8 cellular contexts compared by ENCODE assay signal in the genomic region with DNA sequence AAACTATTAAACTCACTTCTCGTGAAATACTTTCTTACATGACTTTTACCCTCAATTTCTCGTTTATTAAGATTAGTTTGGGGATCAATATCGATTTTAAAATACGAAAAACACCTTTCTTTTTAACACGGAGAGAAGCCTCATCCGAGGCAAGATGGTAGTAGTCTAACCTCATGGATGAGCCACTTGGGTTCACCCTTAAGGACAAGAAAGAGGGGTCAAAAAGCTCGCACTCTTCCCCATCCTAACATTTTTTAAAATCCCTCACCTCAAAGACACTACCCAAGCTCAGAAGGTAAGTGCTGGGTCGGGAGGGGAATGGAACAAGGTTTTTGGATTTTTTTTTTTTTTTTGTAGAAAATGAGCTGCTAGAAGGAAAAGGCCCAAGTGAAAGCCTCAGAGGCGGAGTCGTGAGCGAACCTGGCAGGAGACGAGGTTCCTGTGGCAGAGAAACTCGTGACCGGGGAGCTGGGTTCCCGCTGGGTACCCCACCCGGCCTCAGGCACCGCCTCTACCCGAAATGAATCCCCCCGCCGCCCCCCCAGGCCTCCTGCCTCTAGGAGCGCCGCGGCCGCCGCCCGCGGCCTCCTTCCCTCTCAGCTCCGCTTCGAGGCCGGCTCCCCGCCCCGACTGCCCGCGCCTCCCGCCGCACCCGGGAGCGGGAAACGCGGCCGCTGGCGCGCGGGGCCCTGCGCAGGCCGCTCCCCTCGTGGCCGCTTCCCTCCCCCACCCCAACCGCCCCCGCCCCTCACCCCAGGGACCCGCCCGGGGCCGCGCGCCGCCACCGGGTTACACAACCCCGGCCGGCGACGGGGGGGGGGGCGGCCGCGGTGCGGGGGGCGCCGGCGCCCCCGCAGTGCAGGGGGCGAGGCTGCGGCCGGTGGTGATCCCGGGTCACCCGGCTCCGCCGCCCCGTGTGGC. TPM values are rescaled to one million over a fixed set of nuclear protein-coding genes. Genes with fewer than 3 reads are reported as not detected.
DNase-seq lines count a peak whose midpoint lies in the region; ATAC-seq and TF ChIP-seq lines count a peak whose summit lies in the region.

No MANE protein-coding gene starts in this region.

- peak overlapping the region; percentile 96 for H3K4me3 ChIP-seq in mononuclear cell (ENCODE audit: low read length)

- peaks cover 45% of the 10 kb centered on the region for H3K4me1 ChIP-seq in mononuclear cell (ENCODE audit: insufficient read depth, low read length)

- H3K9me3 ChIP-seq in mononuclear cell (ENCODE audit: low read depth, low read length) = no peaks in the 10 kb centered on the region

- peak overlapping the region; percentile 98 for H3K27ac ChIP-seq in 22Rv1

- no peak for TF ChIP-seq CTCF in 22Rv1 (IDR thresholded peaks at IDR 0.05)

- DNase-seq in NCI-H345 (lab: John Stamatoyannopoulos, UW) (peak; percentile 66), activated T-cell treated with anti-CD3 and anti-CD28 coated beads for 1 hour (ENCODE audit: low read depth) (peak; percentile 27), epidermal melanocyte (ENCODE audit: insufficient read length, low spot score) (peak; percentile 31)
- peak; percentile 37 to 50 for DNase-seq in stimulated activated CD8-positive, alpha-beta memory T cell treated with anti-CD3 and anti-CD28 coated beads, Interleukin-2, amount 100 ng/mL, for 1 hour (ENCODE audit: low read depth in 2 of 2)

- peak; percentile 11 for ATAC-seq in GM18909 (IDR thresholded peaks at IDR 0.05; ENCODE audit: poor library complexity, unreplicated experiment)
- no peak for ATAC-seq in HG03108 (IDR thresholded peaks at IDR 0.05; ENCODE audit: unreplicated experiment)

- H3K27me3 ChIP-seq in mononuclear cell (ENCODE audit: insufficient read depth, low read length) = no peaks in the 10 kb centered on the region

RNA-seq across cellular contexts. Expression of a gene that starts 1.6 kb away (rescaled TPM):
- 99.6 TPM for total RNA-seq in mononuclear cell

RNA-seq across cellular contexts. Expression of a gene that starts 45.7 kb away (rescaled TPM):
- not detected for total RNA-seq in mononuclear cell
